30 cellular contexts compared by ENCODE assay signal in the genomic region with DNA sequence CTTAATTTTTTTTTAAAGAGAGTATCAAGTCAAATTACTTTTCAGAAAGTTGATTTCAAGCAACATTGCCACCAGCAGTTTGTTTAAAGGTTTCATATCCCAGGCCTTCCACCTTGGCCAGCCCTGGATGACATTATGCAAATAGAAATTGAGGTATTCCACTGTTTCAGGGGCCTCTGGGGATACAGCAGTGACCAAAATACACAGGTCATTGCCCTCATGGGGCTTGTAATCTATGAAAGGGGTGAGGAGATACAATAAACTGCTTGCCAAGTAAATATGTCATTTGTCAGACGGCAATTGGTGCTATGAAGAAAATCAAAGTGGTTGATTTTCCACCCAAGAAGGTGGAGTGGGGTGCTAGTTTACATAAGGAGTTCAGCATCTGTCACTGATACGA. TPM values are rescaled to one million over a fixed set of nuclear protein-coding genes. Genes with fewer than 3 reads are reported as not detected.
DNase-seq lines count a peak whose midpoint lies in the region; ATAC-seq and TF ChIP-seq lines count a peak whose summit lies in the region.
"Had no signal": no experiment of that assay in that cellular context is flagged by ENCODE, and none has a peak within 500 bp of the region (broad histone marks: within the 10 kb centered on the region; RNA-seq: fewer than 3 reads in every experiment).

No MANE protein-coding gene starts in this region.

- no peak overlapping the region for H4K8ac ChIP-seq in mesenchymal stem cell (ENCODE audit: low read length)

- ATAC-seq in activated CD4-positive, alpha-beta T cell treated with anti-CD3 and anti-CD28 coated beads for 36 hours = no peak
- no peak for ATAC-seq in T-cell (replicated peaks in 1 of 4)
- ATAC-seq: CD8-positive, alpha-beta T cell; gastroesophageal sphincter; Panc1; stimulated activated naive B cell treated with anti-CD40 and anti-IgM and Interleukin-4, amounts not matched to agents 10 μg/mL and 1 μg/mL and 100 μg/mL, for 72 hours had no signal

- peaks cover 6 to 26% of the 10 kb centered on the region in 2 experiments for H3K27me3 ChIP-seq in mesenchymal stem cell (ENCODE audit: control insufficient read depth in 1 of 2, insufficient read depth in 1 of 2, low read length in 2 of 2)
- H3K27me3 ChIP-seq: uterus had no signal

- H3K18ac ChIP-seq in mesenchymal stem cell (ENCODE audit: low read depth in 1 of 2, low read length in 2 of 2) = no peak overlapping the region

- no peak overlapping the region for H3K4ac ChIP-seq in mesenchymal stem cell (ENCODE audit: low read depth in 1 of 2, low read length in 2 of 2)

- no peaks in the 10 kb centered on the region for H3K36me3 Mint-ChIP-seq in activated CD4-positive, alpha-beta T cell treated with anti-CD3 and anti-CD28 coated beads for 36 hours (ENCODE audit: low read depth)
- no peaks in the 10 kb centered on the region for H3K36me3 Mint-ChIP-seq in T-cell
- H3K36me3 Mint-ChIP-seq: CD8-positive, alpha-beta T cell; stimulated activated naive B cell treated with anti-CD40 and anti-IgM and Interleukin-4, amounts not matched to agents 10 μg/mL and 1 μg/mL and 100 μg/mL, for 72 hours had no signal

- H3K27ac ChIP-seq in HEK293 (ENCODE audit: extremely low read depth, low read depth, low read length) (no peak overlapping the region), mesenchymal stem cell (ENCODE audit: low read length, poor library complexity, severe bottlenecking) (no peak overlapping the region)
- H3K27ac ChIP-seq: coronary artery, gastroesophageal sphincter, skin epidermis, suprapubic skin, uterus had no signal

- H3K36me3 ChIP-seq in HEK293 (ENCODE audit: control insufficient read depth in 2 of 2, insufficient read depth in 1 of 2, low read length in 2 of 2) (no peaks in the 10 kb centered on the region), mesenchymal stem cell (ENCODE audit: control insufficient read depth in 1 of 2, insufficient read depth in 2 of 2, low read depth in 1 of 2, low read length in 2 of 2) (no peaks in the 10 kb centered on the region)
- H3K36me3 ChIP-seq: gastroesophageal sphincter, suprapubic skin, uterus had no signal

- peak overlapping the region; percentile 19 for H2BK120ac ChIP-seq in mesenchymal stem cell (ENCODE audit: low read depth, low read length)

- H2AFZ ChIP-seq in mesenchymal stem cell (ENCODE audit: low read depth, low read length) = no peak overlapping the region

- no peaks in the 10 kb centered on the region for H3K79me1 ChIP-seq in mesenchymal stem cell (replicated peaks; ENCODE audit: low read length, poor library complexity, severe bottlenecking)

- CTCF ChIA-PET in activated CD4-positive, alpha-beta T cell treated with anti-CD3 and anti-CD28 coated beads for 36 hours (lab: Charles Lee) = interaction anchor here (0.6 to 0.7 kb wide), 2 partner anchors 11 to 65 kb away, joined by 3 read pairs; no protein-coding TSS in a partner anchor
- CTCF ChIA-PET in HEK293 (lab: Yijun Ruan, JAX) = interaction anchor here (3.2 kb wide), 1 partner anchor 123 kb away, joined by 14 read pairs; no protein-coding TSS in a partner anchor
- CTCF ChIA-PET in T-cell (lab: Charles Lee) = no interaction called here

- no peak for DNase-seq in activated CD4-positive, alpha-beta T cell treated with anti-CD3 and anti-CD28 coated beads for 36 hours
- DNase-seq in activated CD4-positive, alpha-beta T cell treated with anti-CD3 and anti-CD28 coated beads for 1 hour = no peak
- no peak for DNase-seq in T-cell
- no peak for DNase-seq in mesenchymal stem cell
- no peak for DNase-seq in NCI-H748 treated with DMSO at 0.1 percent for 48 hours (lab: John Stamatoyannopoulos, UW)
- no peak for DNase-seq in amniotic stem cell (lab: John Stamatoyannopoulos, UW)
- no peak for DNase-seq in stimulated activated CD4-positive, alpha-beta T cell treated with anti-CD3 and anti-CD28 coated beads, Interleukin-12 subunit alpha, Interleukin-12 subunit beta, amount 100 ng/mL, for 4 hours
- DNase-seq: activated B cell treated with CpG ODN at 0.5 μM for 24 hours; activated CD8-positive, alpha-beta memory T cell treated with anti-CD3 and anti-CD28 coated beads for 24 hours; activated effector memory CD4-positive, alpha-beta T cell treated with anti-CD3 and anti-CD28 coated beads, Interleukin-2, amount 50 U/mL, for 16 hours; activated T-cell treated with anti-CD3 and anti-CD28 coated beads, Interleukin-2, amount 50 U/mL, for 1 hour; caudate nucleus; CD8-positive, alpha-beta T cell; effector CD8-positive, alpha-beta T cell; H7; kidney glomerular epithelial cell; mammary epithelial cell; NCI-H1092; NCI-H187; retina; Right ventricle myocardium superior; stimulated activated naive B cell treated with anti-CD40 and anti-IgM and Interleukin-4, amounts not matched to agents 10 μg/mL and 1 μg/mL and 100 μg/mL, for 72 hours; uterus had no signal

- no peak overlapping the region for H2BK15ac ChIP-seq in mesenchymal stem cell (ENCODE audit: low read depth, poor library complexity, severe bottlenecking)

- WGBS in mesenchymal stem cell = 60% methylated on average over 2 of the region's 2 CpGs

- TF ChIP-seq CTCF in HEK293 (tag by site-specific recombination; IDR thresholded peaks at IDR 0.05) = no peak

- no peak overlapping the region for H3K14ac ChIP-seq in mesenchymal stem cell (ENCODE audit: low read length in 2 of 2)

- no peak overlapping the region for H3K9ac ChIP-seq in mesenchymal stem cell (ENCODE audit: low read length)

- H4K91ac ChIP-seq in mesenchymal stem cell (ENCODE audit: low read length) = no peak overlapping the region

- H3K9me3 ChIP-seq in HEK293 (ENCODE audit: control insufficient read depth, insufficient read depth, low read depth, low read length) (no peaks in the 10 kb centered on the region), mesenchymal stem cell (ENCODE audit: control insufficient read depth, low read length) (no peaks in the 10 kb centered on the region)
- H3K9me3 ChIP-seq: gastroesophageal sphincter, suprapubic skin, uterus had no signal

- H2AK5ac ChIP-seq in mesenchymal stem cell (ENCODE audit: low read length, severe bottlenecking) = no peak overlapping the region

- POLR2A ChIA-PET in activated CD4-positive, alpha-beta T cell treated with anti-CD3 and anti-CD28 coated beads for 36 hours (lab: Charles Lee) = no interaction called here
- POLR2A ChIA-PET in HEK293 (lab: Yijun Ruan, JAX) = no interaction called here
- POLR2A ChIA-PET in T-cell (lab: Charles Lee) = no interaction called here

- H3K23ac ChIP-seq in mesenchymal stem cell (ENCODE audit: low read length in 2 of 2) = no peak overlapping the region

- H3K4me1 Mint-ChIP-seq in activated CD4-positive, alpha-beta T cell treated with anti-CD3 and anti-CD28 coated beads for 36 hours = peaks cover 7% of the 10 kb centered on the region
- peaks cover 0 to 30% (median 6%) of the 10 kb centered on the region in 3 donors for H3K4me1 Mint-ChIP-seq in T-cell
- H3K4me1 Mint-ChIP-seq: activated B cell treated with CpG ODN at 0.5 μM for 24 hours had no signal

- no peak overlapping the region for H3K4me2 ChIP-seq in mesenchymal stem cell (ENCODE audit: low read length, poor library complexity, severe bottlenecking)

- H3K27me3 Mint-ChIP-seq in activated CD4-positive, alpha-beta T cell treated with anti-CD3 and anti-CD28 coated beads for 36 hours = peaks cover 8% of the 10 kb centered on the region
- peaks cover 1 to 22% of the 10 kb centered on the region in 2 donors for H3K27me3 Mint-ChIP-seq in T-cell

- no peak overlapping the region for H2BK12ac ChIP-seq in mesenchymal stem cell (ENCODE audit: low read length in 2 of 2)

- intact Hi-C loops in activated CD4-positive, alpha-beta T cell treated with anti-CD3 and anti-CD28 coated beads for 36 hours (cut with DNase I, micrococcal nuclease) = loop anchor here in 1 of 2 experiments (5.0 kb wide), 1 partner anchor 213 kb away; the partner anchor contains the start of gene SYT17

- peak overlapping the region; percentile 27 for H3K27ac Mint-ChIP-seq in activated CD4-positive, alpha-beta T cell treated with anti-CD3 and anti-CD28 coated beads for 36 hours
- H3K27ac Mint-ChIP-seq in T-cell = peak overlapping the region; percentile 7 to 80
- H3K27ac Mint-ChIP-seq: activated B cell treated with CpG ODN at 0.5 μM for 24 hours; CD8-positive, alpha-beta T cell; nephron; stimulated activated naive B cell treated with anti-CD40 and anti-IgM and Interleukin-4, amounts not matched to agents 10 μg/mL and 1 μg/mL and 100 μg/mL, for 72 hours had no signal

- no peak overlapping the region for H3K4me3 Mint-ChIP-seq in activated CD4-positive, alpha-beta T cell treated with anti-CD3 and anti-CD28 coated beads for 36 hours
- no peak overlapping the region for H3K4me3 Mint-ChIP-seq in T-cell
- H3K4me3 Mint-ChIP-seq: activated B cell treated with CpG ODN at 0.5 μM for 24 hours; CD8-positive, alpha-beta T cell; nephron; stimulated activated naive B cell treated with anti-CD40 and anti-IgM and Interleukin-4, amounts not matched to agents 10 μg/mL and 1 μg/mL and 100 μg/mL, for 72 hours had no signal

- H2BK5ac ChIP-seq in mesenchymal stem cell (ENCODE audit: low read depth, low read length, poor library complexity, severe bottlenecking) = no peak overlapping the region

- H3K9me3 Mint-ChIP-seq in activated CD4-positive, alpha-beta T cell treated with anti-CD3 and anti-CD28 coated beads for 36 hours (ENCODE audit: low read depth) = no peaks in the 10 kb centered on the region
- H3K9me3 Mint-ChIP-seq in T-cell = no peaks in the 10 kb centered on the region
- H3K9me3 Mint-ChIP-seq: activated B cell treated with CpG ODN at 0.5 μM for 24 hours; CD8-positive, alpha-beta T cell; nephron; stimulated activated naive B cell treated with anti-CD40 and anti-IgM and Interleukin-4, amounts not matched to agents 10 μg/mL and 1 μg/mL and 100 μg/mL, for 72 hours had no signal

- H3K4me3 ChIP-seq in HEK293 (ENCODE audit: low read depth, low read length) (no peak overlapping the region), mesenchymal stem cell (ENCODE audit: insufficient read depth in 1 of 2, low read depth in 1 of 2, low read length in 2 of 2) (no peak overlapping the region)
- H3K4me3 ChIP-seq: coronary artery, gastroesophageal sphincter, skin epidermis, suprapubic skin, uterus had no signal

- H3K4me1 ChIP-seq in HEK293 (ENCODE audit: control insufficient read depth, insufficient read depth, low read length) (peaks cover 11% of the 10 kb centered on the region), mesenchymal stem cell (ENCODE audit: control insufficient read depth, insufficient read depth, low read depth, low read length) (no peaks in the 10 kb centered on the region)
- H3K4me1 ChIP-seq: suprapubic skin, uterus had no signal

TF ChIP-seq in HEK293, 187 proteins besides CTCF, POLR2A, EP300 and RAD21 (continues in another document):
- TF ChIP-seq SCRT2 (tag by site-specific recombination; IDR thresholded peaks at IDR 0.05) = no peak

RNA-seq across cellular contexts. Expression of gene TMC5, which starts 37.8 kb away (rescaled TPM):
- not detected for total RNA-seq in activated CD4-positive, alpha-beta T cell treated with anti-CD3 and anti-CD28 coated beads for 36 hours
- under 1 TPM in 4 of 5 donors, not detected in 1; 0.06 to 0.60 (median 0.08) TPM for total RNA-seq in T-cell
- 0.06 TPM for polyA plus RNA-seq in mesenchymal stem cell (2013, experiment 1 of 2)
- polyA plus RNA-seq in mesenchymal stem cell (2013, experiment 2 of 2) = 0.01 TPM
- total RNA-seq: activated B cell treated with CpG ODN at 0.5 μM for 24 hours; CD8-positive, alpha-beta T cell; Right ventricle myocardium superior had no signal

Comparison
In these comparisons a context has a peak if more than half of its experiments do, and no peak if none do; other contexts are left out.
1. CTCF ChIA-PET loops: an anchor here in activated CD4-positive, alpha-beta T cell treated with anti-CD3 and anti-CD28 coated beads for 36 hours (0.6 to 0.7 kb wide) and HEK293 (3.2 kb wide); none called in T-cell.